In genomic region chr11:68686486-68686885, GRCh38 we compare ENCODE assay signal across 22 cellular contexts. TPM values are rescaled to one million over a fixed set of nuclear protein-coding genes. Genes with fewer than 3 reads are reported as not detected.
A peak's percentile ranks its signal among the peaks of the same experiment; 100 is the strongest.
DNase-seq lines count a peak whose midpoint lies in the region; ATAC-seq and TF ChIP-seq lines count a peak whose summit lies in the region.
"Had no signal": no experiment of that assay in that cellular context is flagged by ENCODE, and none has a peak within 500 bp of the region (broad histone marks: within the 10 kb centered on the region; RNA-seq: fewer than 3 reads in every experiment).

No MANE protein-coding gene starts in this region.

- no peak for ATAC-seq in CD4-positive, alpha-beta T cell (ENCODE audit: poor library complexity)
- ATAC-seq in body of pancreas = no peak
- ATAC-seq: Panc1 had no signal

- no peak overlapping the region for H3K4me2 ChIP-seq in H9 (ENCODE audit: insufficient read depth, insufficient read length, low read length)

- intact Hi-C loops in CD4-positive, alpha-beta T cell (cut with DNase I, micrococcal nuclease) = no loop called here
- intact Hi-C loops in body of pancreas (cut with DNase I) (no loop called here), colonic mucosa (cut with DNase I) (no loop called here), Calu3 (cut with micrococcal nuclease; ENCODE audit: unreplicated experiment) (no loop called here)

- H3K18ac ChIP-seq in H9 (ENCODE audit: insufficient read length, low read depth, low read length) = no peak overlapping the region

- H4K5ac ChIP-seq in H9 (ENCODE audit: insufficient read length, low read depth, low read length) = no peak overlapping the region

- H2AFZ ChIP-seq in H9 (ENCODE audit: low read length) = no peak overlapping the region

- peaks cover 37% of the 10 kb centered on the region for H3K27me3 ChIP-seq in CD4-positive, alpha-beta T cell (ENCODE audit: control insufficient read depth, insufficient read depth, low read length)
- peaks cover 18% of the 10 kb centered on the region; the same call in 1 of the 2 replicates for H3K27me3 ChIP-seq in H9 (ENCODE audit: insufficient read depth, low read length)
- H3K27me3 ChIP-seq in body of pancreas = peaks cover 0 to 16% of the 10 kb centered on the region in 2 donors
- peaks cover 33% of the 10 kb centered on the region for H3K27me3 ChIP-seq in colonic mucosa

- no peak overlapping the region for H4K8ac ChIP-seq in H9 (replicated peaks; ENCODE audit: insufficient read length, low read depth, low read length)

- no peaks in the 10 kb centered on the region for H4K20me1 ChIP-seq in H9 (ENCODE audit: control insufficient read depth, insufficient read depth, insufficient read length)

- H3K4me3 Mint-ChIP-seq in CD4-positive, alpha-beta T cell = peak overlapping the region; percentile 25
- H3K4me3 Mint-ChIP-seq in H9 (peak overlapping the region; percentile 26 to 43; a peak in 4 of 5 replicates), nephron (peak overlapping the region; percentile 61 to 74 (median 71)), Calu3 (ENCODE audit: low read depth, unreplicated experiment) (no peak overlapping the region)
- H3K4me3 Mint-ChIP-seq: B cell had no signal

- peaks cover 36% of the 10 kb centered on the region for H3K4me1 Mint-ChIP-seq in CD4-positive, alpha-beta T cell (ENCODE audit: low read depth)
- peaks cover 30 to 32% of the 10 kb centered on the region in 2 experiments for H3K4me1 Mint-ChIP-seq in H9
- peaks cover 27% of the 10 kb centered on the region for H3K4me1 Mint-ChIP-seq in nephron
- H3K4me1 Mint-ChIP-seq in Calu3 (ENCODE audit: low read depth, unreplicated experiment) = no peaks in the 10 kb centered on the region
- H3K4me1 Mint-ChIP-seq: B cell had no signal

- H3K36me3 Mint-ChIP-seq in CD4-positive, alpha-beta T cell (ENCODE audit: low read depth) = no peaks in the 10 kb centered on the region
- H3K36me3 Mint-ChIP-seq in H9 (ENCODE audit: insufficient read depth in 1 of 3, low read depth in 3 of 3) (peaks cover 3 to 50% (median 31%) of the 10 kb centered on the region in 3 experiments), nephron (ENCODE audit: low read depth) (no peaks in the 10 kb centered on the region), Calu3 (ENCODE audit: insufficient read depth, unreplicated experiment) (no peaks in the 10 kb centered on the region)
- H3K36me3 Mint-ChIP-seq: CD4-positive, CD25-positive, alpha-beta regulatory T cell had no signal

- H3K36me3 ChIP-seq in body of pancreas (replicated peaks in 1 of 2; ENCODE audit: insufficient read depth in 1 of 2, low read depth in 2 of 2) (no peaks in the 10 kb centered on the region), colonic mucosa (no peaks in the 10 kb centered on the region)
- H3K36me3 ChIP-seq: SJSA1 had no signal

- no peak overlapping the region for H2BK20ac ChIP-seq in H9 (ENCODE audit: low read depth, low read length, poor library complexity, severe bottlenecking)

- no peaks in the 10 kb centered on the region for H3K79me2 ChIP-seq in H9 (ENCODE audit: insufficient read depth, low read length)

- H3K9ac ChIP-seq in H9 (ENCODE audit: extremely low read depth, insufficient read length, low read length) (no peak overlapping the region), colonic mucosa (ENCODE audit: low read depth in 2 of 2, low read length in 2 of 2) (no peak overlapping the region)

- H3K27me3 Mint-ChIP-seq in CD4-positive, alpha-beta T cell = peaks cover 59% of the 10 kb centered on the region
- H3K27me3 Mint-ChIP-seq in H9 (ENCODE audit: low read depth) (peaks cover 44% of the 10 kb centered on the region), nephron (ENCODE audit: low read depth) (peaks cover 86% of the 10 kb centered on the region), Calu3 (ENCODE audit: unreplicated experiment) (peaks cover 77% of the 10 kb centered on the region)

- no peak overlapping the region for H3K4ac ChIP-seq in H9 (ENCODE audit: low read depth, low read length)

- no peak overlapping the region for H4K91ac ChIP-seq in H9 (ENCODE audit: insufficient read length, low read depth, low read length)

- no peak overlapping the region for H3T11ph ChIP-seq in H9 (ENCODE audit: low read length)

- H2BK5ac ChIP-seq in H9 (ENCODE audit: insufficient read length, low read length) = no peak overlapping the region

- H3K4me3 ChIP-seq in body of pancreas (no peak overlapping the region), colonic mucosa (no peak overlapping the region)
- H3K4me3 ChIP-seq: SJSA1 had no signal

- no peak for TF ChIP-seq CTCF in CD4-positive, alpha-beta T cell (IDR thresholded peaks at IDR 0.05)
- TF ChIP-seq CTCF in H9 (conservative IDR thresholded peaks at IDR 0.05) (no peak), nephron (IDR thresholded peaks at IDR 0.05; ENCODE audit: unreplicated experiment in 3 of 3) (no peak), body of pancreas (IDR thresholded peaks at IDR 0.05) (no peak), colonic mucosa (IDR thresholded peaks at IDR 0.05) (no peak), Calu3 (IDR thresholded peaks at IDR 0.05; ENCODE audit: unreplicated experiment) (no peak)

- H3K4me1 ChIP-seq in H9 (ENCODE audit: insufficient read depth, low read length) (no peaks in the 10 kb centered on the region; the same call in 1 of the 2 replicates), body of pancreas (peaks cover 14% of the 10 kb centered on the region), colonic mucosa (peaks cover 5% of the 10 kb centered on the region)

- H3K9me3 ChIP-seq in CD4-positive, alpha-beta T cell (ENCODE audit: control insufficient read depth, low read length) = no peaks in the 10 kb centered on the region
- H3K9me3 ChIP-seq in H9 (ENCODE audit: control insufficient read depth, low read depth, low read length) = no peaks in the 10 kb centered on the region
- H3K9me3 ChIP-seq in body of pancreas = no peaks in the 10 kb centered on the region
- H3K9me3 ChIP-seq in colonic mucosa = no peaks in the 10 kb centered on the region
- H3K9me3 ChIP-seq: SJSA1 had no signal

- H2BK12ac ChIP-seq in H9 (ENCODE audit: insufficient read length, low read depth, low read length) = no peak overlapping the region

- no peaks in the 10 kb centered on the region for H3K9me3 Mint-ChIP-seq in CD4-positive, alpha-beta T cell
- H3K9me3 Mint-ChIP-seq in H9 (no peaks in the 10 kb centered on the region), nephron (no peaks in the 10 kb centered on the region), Calu3 (ENCODE audit: low read depth, unreplicated experiment) (no peaks in the 10 kb centered on the region)
- H3K9me3 Mint-ChIP-seq: CD4-positive, CD25-positive, alpha-beta regulatory T cell had no signal

- H2BK15ac ChIP-seq in H9 (ENCODE audit: low read depth, low read length) = no peak overlapping the region

- no peak overlapping the region for H3K14ac ChIP-seq in H9 (ENCODE audit: insufficient read depth, low read length)

- H3K56ac ChIP-seq in H9 (ENCODE audit: insufficient read length, low read depth, low read length) = no peak overlapping the region

- WGBS in H9 (ENCODE audit: extremely low coverage, insufficient read length, low lambda C conversion rate) = no CpG with 5 or more reads among the region's 12 CpGs
- 78 to 88% methylated on average over 11 to 12 of the region's 12 CpGs for WGBS in body of pancreas, 2 donors

- H3K27ac ChIP-seq in CD4-positive, alpha-beta T cell (ENCODE audit: low read depth, low read length) = no peak overlapping the region
- H3K27ac ChIP-seq in H9 (ENCODE audit: insufficient read length, low read depth, low read length) (no peak overlapping the region), body of pancreas (no peak overlapping the region), colonic mucosa (no peak overlapping the region)
- H3K27ac ChIP-seq: SJSA1 had no signal

- H3K23me2 ChIP-seq in H9 (ENCODE audit: insufficient read length, low read depth, low read length, poor library complexity, severe bottlenecking) = peaks cover 6% of the 10 kb centered on the region

- H2BK120ac ChIP-seq in H9 (ENCODE audit: low read depth, low read length, poor library complexity, severe bottlenecking) = no peak overlapping the region

- no peak for TF ChIP-seq POLR2A in body of pancreas (IDR thresholded peaks at IDR 0.05)

- BruUV-seq in Calu3 (replicated peaks; lab: Mats Ljungman, UMichigan) = no TSS peak

- POLR2A ChIA-PET in CD4-positive, alpha-beta T cell (lab: Charles Lee) = no interaction called here

- no peak for DNase-seq in CD4-positive, alpha-beta T cell
- DNase-seq in H9 (no peak), ecto neural progenitor cell (ENCODE audit: low spot score) (peak; percentile 38), body of pancreas (no peak), colonic mucosa (no peak), Calu3 (no peak), NCI-H1417 treated with DMSO at 0.1 percent for 48 hours (lab: John Stamatoyannopoulos, UW) (no peak)
- DNase-seq: CD4-positive, CD25-positive, alpha-beta regulatory T cell; IMR-90; Karpas-422; NCI-H1092 treated with DMSO at 0.1 percent for 48 hours; NCI-H1694; NCI-H2081 treated with DMSO at 0.1 percent for 48 hours; NCI-H446 treated with DMSO at 0.1 percent for 48 hours; NCI-H69 had no signal

- no peak overlapping the region for H3K27ac Mint-ChIP-seq in CD4-positive, alpha-beta T cell
- H3K27ac Mint-ChIP-seq in H9 = no peak overlapping the region
- H3K27ac Mint-ChIP-seq in nephron = no peak overlapping the region
- no peak overlapping the region for H3K27ac Mint-ChIP-seq in Calu3 (ENCODE audit: unreplicated experiment)
- H3K27ac Mint-ChIP-seq: B cell; CD4-positive, CD25-positive, alpha-beta regulatory T cell had no signal

- no peak overlapping the region for H2AK5ac ChIP-seq in H9 (ENCODE audit: insufficient read length, low read length)

- no peaks in the 10 kb centered on the region for H3K79me1 ChIP-seq in H9 (ENCODE audit: insufficient read depth, low read depth, low read length, poor library complexity, severe bottlenecking)

- CTCF ChIA-PET in CD4-positive, alpha-beta T cell (lab: Charles Lee) = no interaction called here
- CTCF ChIA-PET in Calu3 (lab: Charles Lee) = no interaction called here

- no peak overlapping the region for H3K23ac ChIP-seq in H9 (ENCODE audit: insufficient read length, low read depth, low read length)

RNA-seq across cellular contexts. Expression of gene GAL, which starts 2.1 kb away (rescaled TPM):
- not detected for total RNA-seq in CD4-positive, alpha-beta T cell
- total RNA-seq in H9 (2021) (65.2 and 67.5 TPM in 2 replicates), body of pancreas (1 to 10 TPM; 3.4 to 5.9 TPM), colonic mucosa (1 to 10 TPM; 3.2 to 3.5 TPM), Calu3 (2022) (1.2 and 1.9 TPM in 2 replicates)
- total RNA-seq: A172; B cell; CD4-positive, CD25-positive, alpha-beta regulatory T cell; HT-29; IMR-90; MCF 10A; SJSA1 had no signal
